In the genomic region with DNA sequence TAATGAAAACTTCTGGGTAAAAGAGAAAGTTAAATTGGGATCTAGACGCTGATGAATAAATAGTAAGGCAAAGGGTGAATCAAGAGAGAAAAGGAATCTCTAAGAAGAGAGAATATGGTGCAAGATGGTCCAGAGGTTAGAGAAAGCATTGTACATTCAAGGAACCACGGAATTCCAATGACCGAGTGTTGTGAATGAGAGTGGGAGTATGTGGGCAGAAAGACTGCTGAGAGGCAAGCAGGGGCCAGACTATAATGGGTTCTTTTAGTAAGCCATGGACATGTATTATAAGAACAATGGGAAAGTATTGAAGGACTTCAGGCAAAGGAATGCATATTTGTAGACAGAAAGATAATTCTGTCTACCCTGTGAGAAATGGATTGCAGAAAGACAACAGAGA, we compare ENCODE assay signal across 27 cellular contexts.
"Had no signal": no experiment of that assay in that cellular context is flagged by ENCODE, and none has a peak within 500 bp of the region (broad histone marks: within the 10 kb centered on the region; RNA-seq: fewer than 3 reads in every experiment).

No MANE protein-coding gene starts in this region.

- ATAC-seq: natural killer cell; stimulated activated memory B cell treated with anti-CD40 and anti-IgM and Interleukin-4, amounts not matched to agents 10 μg/mL and 1 μg/mL and 100 μg/mL, for 72 hours; stimulated activated naive CD8-positive, alpha-beta T cell treated with anti-CD3 and anti-CD28 coated beads, Interleukin-15, amount 100 ng/mL, for 72 hours; upper lobe of right lung had no signal

- H3K27ac Mint-ChIP-seq: mesothelial cell of epicardium; naive B cell; natural killer cell; nephron progenitor cell; neural progenitor cell; progenitor cell of endocrine pancreas; stimulated activated memory B cell treated with anti-CD40 and anti-IgM and Interleukin-4, amounts not matched to agents 10 μg/mL and 1 μg/mL and 100 μg/mL, for 72 hours; stimulated activated naive CD8-positive, alpha-beta T cell treated with anti-CD3 and anti-CD28 coated beads, Interleukin-15, amount 100 ng/mL, for 72 hours had no signal

- H3K4me1 Mint-ChIP-seq: mesothelial cell of epicardium; naive B cell; natural killer cell; nephron progenitor cell; neural progenitor cell; stimulated activated memory B cell treated with anti-CD40 and anti-IgM and Interleukin-4, amounts not matched to agents 10 μg/mL and 1 μg/mL and 100 μg/mL, for 72 hours; stimulated activated naive CD8-positive, alpha-beta T cell treated with anti-CD3 and anti-CD28 coated beads, Interleukin-15, amount 100 ng/mL, for 72 hours had no signal

- H3K4me3 ChIP-seq: hepatocyte, left ventricle myocardium inferior, lung, neural progenitor cell, ovary, right atrium auricular region, sigmoid colon, smooth muscle cell, testis, thyroid gland, transverse colon, upper lobe of right lung had no signal

- DNase-seq: islet precursor cell; left ventricle myocardium inferior; mesendoderm; naive B cell; natural killer cell; nephron progenitor cell; occipital lobe; ovary; sigmoid colon; stimulated activated CD4-positive, alpha-beta T cell treated with anti-CD3 and anti-CD28 coated beads, Interleukin-1b, Interleukin-23, amount 100 ng/mL, for 48 hours; stimulated activated CD4-positive, alpha-beta T cell treated with anti-CD3 and anti-CD28 coated beads, Interleukin-2, amount 100 ng/mL, for 48 hours; stimulated activated CD4-positive, alpha-beta T cell treated with anti-CD3 and anti-CD28 coated beads, Interleukin-4, amount 100 ng/mL, for 4 hours; stimulated activated CD8-positive, alpha-beta memory T cell treated with anti-CD3 and anti-CD28 coated beads, Interleukin-4, amount 100 ng/mL, for 48 hours; stimulated activated naive CD4-positive, alpha-beta T cell treated with Interleukin-2 at 50 U/mL for 16 hours; stimulated activated naive CD8-positive, alpha-beta T cell treated with anti-CD3 and anti-CD28 coated beads, Interleukin-15, amount 100 ng/mL, for 72 hours; testis; thyroid gland; transverse colon; upper lobe of right lung had no signal

- H3K9me3 Mint-ChIP-seq: stimulated activated memory B cell treated with anti-CD40 and anti-IgM and Interleukin-4, amounts not matched to agents 10 μg/mL and 1 μg/mL and 100 μg/mL, for 72 hours; stimulated activated naive CD8-positive, alpha-beta T cell treated with anti-CD3 and anti-CD28 coated beads, Interleukin-15, amount 100 ng/mL, for 72 hours had no signal

- H3K4me3 Mint-ChIP-seq: mesothelial cell of epicardium; naive B cell; natural killer cell; nephron progenitor cell; neural progenitor cell; stimulated activated memory B cell treated with anti-CD40 and anti-IgM and Interleukin-4, amounts not matched to agents 10 μg/mL and 1 μg/mL and 100 μg/mL, for 72 hours; stimulated activated naive CD8-positive, alpha-beta T cell treated with anti-CD3 and anti-CD28 coated beads, Interleukin-15, amount 100 ng/mL, for 72 hours had no signal

- H3K27me3 Mint-ChIP-seq: naive B cell; progenitor cell of endocrine pancreas; stimulated activated memory B cell treated with anti-CD40 and anti-IgM and Interleukin-4, amounts not matched to agents 10 μg/mL and 1 μg/mL and 100 μg/mL, for 72 hours; stimulated activated naive CD8-positive, alpha-beta T cell treated with anti-CD3 and anti-CD28 coated beads, Interleukin-15, amount 100 ng/mL, for 72 hours had no signal

- H3K36me3 Mint-ChIP-seq: naive B cell; stimulated activated memory B cell treated with anti-CD40 and anti-IgM and Interleukin-4, amounts not matched to agents 10 μg/mL and 1 μg/mL and 100 μg/mL, for 72 hours had no signal
